10 cellular contexts compared by ENCODE assay signal in genomic region chr15:78396976-78397375, GRCh38. TPM values are rescaled to one million over a fixed set of nuclear protein-coding genes. Genes with fewer than 3 reads are reported as not detected.
A peak's percentile ranks its signal among the peaks of the same experiment; 100 is the strongest.
DNase-seq lines count a peak whose midpoint lies in the region; ATAC-seq and TF ChIP-seq lines count a peak whose summit lies in the region.
"Had no signal": no experiment of that assay in that cellular context is flagged by ENCODE, and none has a peak within 500 bp of the region (broad histone marks: within the 10 kb centered on the region; RNA-seq: fewer than 3 reads in every experiment).

No MANE protein-coding gene starts in this region.

- H3K4me3 ChIP-seq in retinal pigment epithelial cell (ENCODE audit: low read length) = no peak overlapping the region

- DNase-seq in GM10266 (ENCODE audit: extremely low spot score) = no peak
- DNase-seq in SK-MEL-5 (ENCODE audit: low read depth, low spot score) = peak; percentile 40
- DNase-seq in globus pallidus (ENCODE audit: low spot score) = peak; percentile 9
- DNase-seq in retinal pigment epithelial cell (ENCODE audit: low read depth) = no peak
- DNase-seq in activated CD4-positive, alpha-beta T cell treated with anti-CD3 and anti-CD28 coated beads, Interleukin-2, amount 50 U/mL, for 4 hours = no peak
- DNase-seq in NCI-H2107 treated with DMSO at 0.1 percent for 48 hours (lab: John Stamatoyannopoulos, UW; ENCODE audit: unreplicated experiment) = no peak
- DNase-seq in SW 1271 (lab: John Stamatoyannopoulos, UW) = no peak
- DNase-seq: activated effector memory CD4-positive, alpha-beta T cell treated with Interleukin-2 at 50 U/mL for 16 hours had no signal

- in situ Hi-C loops in SK-MEL-5 (cut with HindIII; ENCODE audit: low pct_unique_long_range_greater_than_20kb, low sequenced_read_pairs) = no loop called here

- TF ChIP-seq CTCF in GM10266 (IDR thresholded peaks at IDR 0.05; ENCODE audit: control insufficient read depth, insufficient read depth, low read depth, missing control alignments) (peak; percentile 19), retinal pigment epithelial cell (conservative IDR thresholded peaks at IDR 0.05; ENCODE audit: low read depth, low read length) (peak; percentile 41)

- ATAC-seq in HG03095 (IDR thresholded peaks at IDR 0.05; ENCODE audit: unreplicated experiment) = no peak
- ATAC-seq: Panc1 had no signal

RNA-seq across cellular contexts. Expression of gene IREB2, which starts 41.0 kb away (rescaled TPM):
- total RNA-seq in SK-MEL-5 (2014; rRNA removed; shearing (Covaris generic)) = 21.8 and 30.4 TPM in 2 replicates
- polyA plus RNA-seq in SK-MEL-5 (2015; cell fraction: cytosol; rRNA removed) = 25.7 and 45.0 TPM in 2 replicates
- polyA plus RNA-seq in SK-MEL-5 (2015; cell fraction: nucleus; rRNA removed) = 26.3 and 32.6 TPM in 2 replicates

RNA-seq across cellular contexts. Expression of gene CRABP1, which starts 56.8 kb away (rescaled TPM):
- total RNA-seq in SK-MEL-5 (2014; rRNA removed; shearing (Covaris generic)) = 0.51 TPM in 1 of 2 replicates, not detected in the other
- 0.13 TPM in 1 of 2 replicates, not detected in the other for polyA plus RNA-seq in SK-MEL-5 (2015; cell fraction: cytosol; rRNA removed)
- not detected in 2 replicates for polyA plus RNA-seq in SK-MEL-5 (2015; cell fraction: nucleus; rRNA removed)

Comparison
In these comparisons a context has a peak if more than half of its experiments do, and no peak if none do; other contexts are left out.
1. DNase-seq: peak in SK-MEL-5 (single experiment) and globus pallidus (single experiment); none in GM10266 (single experiment), retinal pigment epithelial cell (single experiment), activated CD4-positive, alpha-beta T cell treated with anti-CD3 and anti-CD28 coated beads, Interleukin-2, amount 50 U/mL, for 4 hours (0 of 2), NCI-H2107 treated with DMSO at 0.1 percent for 48 hours (single experiment) and SW 1271 (0 of 2).